Comparison of ENCODE assay signal across 8 cellular contexts in genomic region chr19:23283925-23284324, GRCh38. TPM values are rescaled to one million over a fixed set of nuclear protein-coding genes. Genes with fewer than 3 reads are reported as not detected.
DNase-seq lines count a peak whose midpoint lies in the region; ATAC-seq, FAIRE-seq and TF ChIP-seq lines count a peak whose summit lies in the region.

No MANE protein-coding gene starts in this region.

- no peak for ATAC-seq in HG02840 (IDR thresholded peaks at IDR 0.05; ENCODE audit: low FRiP score, unreplicated experiment)
- no peak for ATAC-seq in HG03108 (IDR thresholded peaks at IDR 0.05; ENCODE audit: unreplicated experiment)

- H3K27ac ChIP-seq in A673 (ENCODE audit: low read depth, low read length, poor library complexity, severe bottlenecking) (no peak overlapping the region), Peyer's patch (no peak overlapping the region), right atrium auricular region (no peak overlapping the region)

- DNase-seq in A673 (ENCODE audit: low spot score) (peak; percentile 38), GM12891 (ENCODE audit: insufficient read length, low spot score) (peak; percentile 25), Peyer's patch (peak; percentile 58 to 84 (median 61)), right atrium auricular region (ENCODE audit: low spot score) (no peak)
- DNase-seq in activated naive CD4-positive, alpha-beta T cell (lab: John Stamatoyannopoulos, UW): peak; percentile 12 to 46 (median 28)
- peak; percentile 7 to 47 for DNase-seq in stimulated activated CD4-positive, alpha-beta T cell treated with anti-CD3 and anti-CD28 coated beads, Interleukin-1b, Interleukin-23, amount 100 ng/mL, for 1 hour (ENCODE audit: low read depth in 2 of 2)

- BruUV-seq in A673 (replicated peaks; lab: Mats Ljungman, UMichigan): no TSS peak

- FAIRE-seq in GM12891 (lab: Jason Lieb, UNC): no peak

- H3K4me3 ChIP-seq in A673 (ENCODE audit: low read depth, low read length, poor library complexity, severe bottlenecking) (no peak overlapping the region), Peyer's patch (no peak overlapping the region), right atrium auricular region (no peak overlapping the region)

- POLR2A ChIA-PET in A673 (lab: Charles Lee; ENCODE audit: low non-redundant PET): no interaction called here

- TF ChIP-seq POLR2A in GM12891 (IDR thresholded peaks at IDR 0.05; ENCODE audit: low read depth, low read length): no peak
- no peak for TF ChIP-seq POLR2A in Peyer's patch (IDR thresholded peaks at IDR 0.05)

- H3K36me3 ChIP-seq in A673 (ENCODE audit: insufficient read depth, low read length, poor library complexity, severe bottlenecking) (no peaks in the 10 kb centered on the region), Peyer's patch (no peaks in the 10 kb centered on the region), right atrium auricular region (no peaks in the 10 kb centered on the region)

- H3K4me1 ChIP-seq in A673 (ENCODE audit: insufficient read depth, low read length, poor library complexity, severe bottlenecking): no peaks in the 10 kb centered on the region
- H3K4me1 ChIP-seq in Peyer's patch: no peaks in the 10 kb centered on the region
- H3K4me1 ChIP-seq in right atrium auricular region: no peaks in the 10 kb centered on the region

- CTCF ChIA-PET in A673 (lab: Charles Lee): no interaction called here

- intact Hi-C loops in A673 (cut with micrococcal nuclease; ENCODE audit: unreplicated experiment): no loop called here

- no peaks in the 10 kb centered on the region for H3K27me3 ChIP-seq in A673 (replicated peaks; ENCODE audit: insufficient read depth, low read depth, low read length, poor library complexity)
- no peaks in the 10 kb centered on the region for H3K27me3 ChIP-seq in Peyer's patch
- H3K27me3 ChIP-seq in right atrium auricular region: no peaks in the 10 kb centered on the region

- peak; percentile 37; the same call in 1 of the 2 replicates for TF ChIP-seq CTCF in A673 (conservative IDR thresholded peaks at IDR 0.05; ENCODE audit: low read depth, low read length)
- peak; percentile 53 to 70 (median 65) for TF ChIP-seq CTCF in Peyer's patch (IDR thresholded peaks at IDR 0.05)
- TF ChIP-seq CTCF in right atrium auricular region (IDR thresholded peaks at IDR 0.05): peak; percentile 21 to 73

- peaks cover 3% of the 10 kb centered on the region for H3K9me3 ChIP-seq in A673 (ENCODE audit: low read depth, low read length, poor library complexity, severe bottlenecking)
- H3K9me3 ChIP-seq in Peyer's patch: no peaks in the 10 kb centered on the region
- H3K9me3 ChIP-seq in right atrium auricular region: no peaks in the 10 kb centered on the region

TF ChIP-seq in GM12891, 5 proteins besides CTCF, POLR2A, EP300 and RAD21:
- TF ChIP-seq SPI1 (IDR thresholded peaks at IDR 0.05; ENCODE audit: low read depth, low read length): no peak
- no peak for TF ChIP-seq POLR2AphosphoS5 (IDR thresholded peaks at IDR 0.05; ENCODE audit: low read depth, low read length)
- TF ChIP-seq POU2F2 (IDR thresholded peaks at IDR 0.05; ENCODE audit: low read depth, low read length): no peak
- no peak for TF ChIP-seq TAF1 (IDR thresholded peaks at IDR 0.05; ENCODE audit: low read depth, low read length)
- TF ChIP-seq PAX5 (IDR thresholded peaks at IDR 0.05; ENCODE audit: insufficient read depth, low read length, severe bottlenecking): no peak

RNA-seq across cellular contexts. Expression of gene ZNF724, which starts 33.7 kb away (rescaled TPM):
- total RNA-seq in A673 (2021): 19.0 and 21.0 TPM in 2 replicates
- polyA plus RNA-seq in GM12891 (2012; ENCODE audit: low read depth, missing spikeins): 0.89 TPM
- 10 to 100 TPM in 1 of 4 donors, 1 to 10 TPM in 2, under 1 TPM in 1; 0.85 to 19.8 (median 3.2) TPM for total RNA-seq in Peyer's patch
- 1 to 10 TPM; 1.4 TPM for total RNA-seq in right atrium auricular region
